Comparison of ENCODE assay signal across 15 cellular contexts in the genomic region with DNA sequence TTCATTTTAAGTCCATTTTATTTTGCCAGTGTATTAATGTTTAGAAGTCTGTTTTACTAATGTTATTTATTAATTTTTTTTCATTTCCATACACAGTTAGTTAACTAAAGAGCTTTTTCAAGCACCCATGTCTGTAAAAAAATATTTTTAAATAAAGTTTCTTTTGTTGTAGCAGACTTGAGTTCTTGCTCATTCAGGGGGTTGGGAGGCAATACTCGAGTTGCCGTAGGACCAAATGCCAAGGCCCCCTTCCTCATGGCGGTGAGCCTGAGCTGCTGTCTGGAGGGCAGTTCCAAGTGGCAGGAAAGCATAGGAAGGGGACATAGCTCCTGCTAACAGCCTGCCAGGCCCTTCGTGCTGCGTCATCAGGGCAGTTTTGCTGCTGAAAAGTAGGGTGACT. TPM values are rescaled to one million over a fixed set of nuclear protein-coding genes. Genes with fewer than 3 reads are reported as not detected.
"Had no signal": no experiment of that assay in that cellular context is flagged by ENCODE, and none has a peak within 500 bp of the region (broad histone marks: within the 10 kb centered on the region; RNA-seq: fewer than 3 reads in every experiment).

No MANE protein-coding gene starts in this region.

- ATAC-seq: mucosa of descending colon; stimulated activated naive CD8-positive, alpha-beta T cell treated with anti-CD3 and anti-CD28 coated beads, Interleukin-15, amount 100 ng/mL, for 72 hours had no signal

- H3K27ac Mint-ChIP-seq: activated naive CD8-positive, alpha-beta T cell treated with anti-CD3 and anti-CD28 coated beads, Interleukin-2, amount 10 ng/mL, durations not matched to agents 7 days and 5 days had no signal

- H3K27me3 ChIP-seq: SJSA1 had no signal

- H3K4me3 Mint-ChIP-seq: activated naive CD8-positive, alpha-beta T cell treated with anti-CD3 and anti-CD28 coated beads, Interleukin-2, amount 10 ng/mL, durations not matched to agents 7 days and 5 days; nephron progenitor cell; stimulated activated naive CD8-positive, alpha-beta T cell treated with anti-CD3 and anti-CD28 coated beads, Interleukin-15, amount 100 ng/mL, for 72 hours; T-helper 2 cell treated with Interferon-gamma antibody and Interleukin-4, amounts not matched to agents 5 μg/mL and 100 μg/mL, for 36 hours had no signal

- H3K27ac ChIP-seq: SJSA1 had no signal

- H3K4me3 ChIP-seq: mucosa of descending colon, SJSA1 had no signal

- H3K9me3 ChIP-seq: mucosa of descending colon, SJSA1 had no signal

- H3K9me3 Mint-ChIP-seq: activated naive CD8-positive, alpha-beta T cell treated with anti-CD3 and anti-CD28 coated beads, Interleukin-2, amount 10 ng/mL, durations not matched to agents 7 days and 5 days; nephron progenitor cell; stimulated activated naive CD8-positive, alpha-beta T cell treated with anti-CD3 and anti-CD28 coated beads, Interleukin-15, amount 100 ng/mL, for 72 hours; T-helper 2 cell treated with Interferon-gamma antibody and Interleukin-4, amounts not matched to agents 5 μg/mL and 100 μg/mL, for 36 hours had no signal

- H3K27me3 Mint-ChIP-seq: activated naive CD8-positive, alpha-beta T cell treated with anti-CD3 and anti-CD28 coated beads, Interleukin-2, amount 10 ng/mL, durations not matched to agents 7 days and 5 days; stimulated activated naive CD8-positive, alpha-beta T cell treated with anti-CD3 and anti-CD28 coated beads, Interleukin-15, amount 100 ng/mL, for 72 hours had no signal

- DNase-seq: activated CD4-positive, alpha-beta T cell treated with anti-CD3 and anti-CD28 coated beads, Interleukin-2, amount 50 U/mL, for 48 hours; activated CD4-positive, CD25-positive, alpha-beta regulatory T cell treated with anti-CD3 and anti-CD28 coated beads, Interleukin-2, amount 50 U/mL, for 72 hours; activated gamma-delta T cell; activated naive CD8-positive, alpha-beta T cell treated with anti-CD3 and anti-CD28 coated beads, Interleukin-2, amount 10 ng/mL, durations not matched to agents 7 days and 5 days; activated T-cell treated with anti-CD3 and anti-CD28 coated beads, Interleukin-2, amount 50 U/mL, for 48 hours; effector CD4-positive, alpha-beta T cell; mucosa of descending colon; nephron progenitor cell; stimulated activated CD4-positive, alpha-beta T cell treated with anti-CD3 and anti-CD28 coated beads, Interleukin-4, amount 100 ng/mL, for 24 hours; stimulated activated naive CD8-positive, alpha-beta T cell treated with anti-CD3 and anti-CD28 coated beads, Interleukin-15, amount 100 ng/mL, for 72 hours; SW 1271 had no signal

- H3K4me1 ChIP-seq: SJSA1 had no signal

RNA-seq across cellular contexts. Expression of a gene that starts 32.7 kb away (rescaled TPM):
- total RNA-seq: activated naive CD8-positive, alpha-beta T cell treated with anti-CD3 and anti-CD28 coated beads, Interleukin-2, amount 10 ng/mL, durations not matched to agents 7 days and 5 days had no signal

RNA-seq across cellular contexts. Expression of a gene that starts 38.5 kb away (rescaled TPM):
- total RNA-seq: activated naive CD8-positive, alpha-beta T cell treated with anti-CD3 and anti-CD28 coated beads, Interleukin-2, amount 10 ng/mL, durations not matched to agents 7 days and 5 days; astrocyte; mucosa of descending colon; osteocyte; SJSA1 had no signal
